In the genomic region with DNA sequence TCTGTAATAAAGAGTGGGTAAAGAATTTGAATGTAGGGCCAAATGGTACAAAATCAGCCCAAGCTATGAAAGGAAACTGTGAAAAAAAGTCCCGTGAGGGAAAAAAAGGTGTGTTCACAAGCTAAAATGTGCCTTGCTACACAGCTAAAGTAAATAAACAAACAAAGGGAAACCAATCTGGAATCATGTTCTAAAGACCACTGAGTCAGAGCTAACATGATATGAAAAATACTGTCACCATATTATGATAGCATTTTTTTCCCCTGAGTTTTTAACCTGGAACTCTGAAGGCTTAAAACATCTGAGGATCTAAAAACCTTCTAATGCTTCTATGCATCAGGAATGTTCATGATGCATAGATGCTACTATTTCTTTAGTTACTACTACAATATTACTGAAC, we compare ENCODE assay signal across 25 cellular contexts. TPM values are rescaled to one million over a fixed set of nuclear protein-coding genes. Genes with fewer than 3 reads are reported as not detected.
"Had no signal": no experiment of that assay in that cellular context is flagged by ENCODE, and none has a peak within 500 bp of the region (broad histone marks: within the 10 kb centered on the region; RNA-seq: fewer than 3 reads in every experiment).

No MANE protein-coding gene starts in this region.

- H3K9me3 Mint-ChIP-seq: endodermal cell; naive thymus-derived CD8-positive, alpha-beta T cell; type B pancreatic cell had no signal

- H3K9me3 ChIP-seq: heart left ventricle, mucosa of descending colon, neutrophil, psoas muscle, right lobe of liver, suprapubic skin, thyroid gland had no signal

- FAIRE-seq: endothelial cell of umbilical vein, frontal cortex, islet of Langerhans, small intestine, urothelium cell line had no signal

- H3K4me1 Mint-ChIP-seq: endodermal cell; naive thymus-derived CD8-positive, alpha-beta T cell had no signal

- H3K27me3 ChIP-seq: right lobe of liver, suprapubic skin, thyroid gland had no signal

- ATAC-seq: heart left ventricle; left lobe of liver; mucosa of descending colon; naive thymus-derived CD8-positive, alpha-beta T cell; psoas muscle; right lobe of liver had no signal

- H3K4me3 Mint-ChIP-seq: endodermal cell; naive thymus-derived CD8-positive, alpha-beta T cell; type B pancreatic cell had no signal

- H3K27ac ChIP-seq: coronary artery, heart left ventricle, neutrophil, psoas muscle, right lobe of liver, suprapubic skin, thyroid gland had no signal

- H3K36me3 ChIP-seq: heart left ventricle, neutrophil, right lobe of liver, suprapubic skin, thyroid gland had no signal

- DNase-seq: effector CD4-positive, alpha-beta T cell; endodermal cell; heart left ventricle; hippocampal formation; kidney glomerular epithelial cell; mammary epithelial cell; mucosa of descending colon; naive thymus-derived CD8-positive, alpha-beta T cell; psoas muscle; retina; right lobe of liver; small intestine; stimulated activated CD4-positive, alpha-beta T cell treated with anti-CD3 and anti-CD28 coated beads, Interleukin-12 subunit alpha, Interleukin-12 subunit beta, amount 100 ng/mL, for 4 hours; stimulated activated naive CD4-positive, alpha-beta T cell treated with Interleukin-2 at 50 U/mL for 16 hours; thyroid gland had no signal

- H3K4me3 ChIP-seq: coronary artery, heart left ventricle, mucosa of descending colon, psoas muscle, right lobe of liver, suprapubic skin, thyroid gland had no signal

- H3K4me1 ChIP-seq: heart left ventricle, psoas muscle, right lobe of liver, suprapubic skin, thyroid gland had no signal

- H3K36me3 Mint-ChIP-seq: naive thymus-derived CD8-positive, alpha-beta T cell; type B pancreatic cell had no signal

- H3K27ac Mint-ChIP-seq: endodermal cell; naive thymus-derived CD8-positive, alpha-beta T cell; type B pancreatic cell had no signal

RNA-seq across cellular contexts. Expression of gene SCN1A, which starts 58.8 kb away (rescaled TPM):
- total RNA-seq: endodermal cell; endothelial cell of umbilical vein; glomerular endothelial cell; naive thymus-derived CD8-positive, alpha-beta T cell; psoas muscle; right lobe of liver; suprapubic skin; thyroid gland had no signal
